Comparison of ENCODE assay signal across 10 cellular contexts in genomic region chr2:144323946-144324345, GRCh38.
A peak's percentile ranks its signal among the peaks of the same experiment; 100 is the strongest.
DNase-seq lines count a peak whose midpoint lies in the region; ATAC-seq and TF ChIP-seq lines count a peak whose summit lies in the region.
"Had no signal": no experiment of that assay in that cellular context is flagged by ENCODE, and none has a peak within 500 bp of the region (broad histone marks: within the 10 kb centered on the region; RNA-seq: fewer than 3 reads in every experiment).

No MANE protein-coding gene starts in this region.

- no peaks in the 10 kb centered on the region for H3K36me3 Mint-ChIP-seq in CD4-positive, alpha-beta T cell (ENCODE audit: low read depth)
- H3K36me3 Mint-ChIP-seq in activated T-helper 2 cell treated with anti-CD3 and anti-CD28 coated beads, Interferon-gamma antibody, Interleukin-2, Interleukin-4, amounts not matched to agents 10 μg/mL and 5 μg/mL and 100 μg/mL, durations not matched to agents 14 hours and 24 hours and 36 hours (ENCODE audit: low read depth), result peaks cover 62% of the 10 kb centered on the region
- H3K36me3 Mint-ChIP-seq in type B pancreatic cell, result peaks cover 23% of the 10 kb centered on the region

- H3K27me3 ChIP-seq in CD4-positive, alpha-beta T cell (ENCODE audit: control insufficient read depth, insufficient read depth, low read length), result no peaks in the 10 kb centered on the region
- H3K27me3 ChIP-seq: BLaER1 treated with 17β-estradiol and CSF1 and Interleukin-3, amounts not matched to agents 10 nM and 100 nM had no signal

- CTCF ChIA-PET in CD4-positive, alpha-beta T cell (lab: Charles Lee), result interaction anchor here (0.7 kb wide), 1 partner anchor 41 kb away, joined by 3 read pairs; no protein-coding TSS in a partner anchor

- POLR2A ChIA-PET in CD4-positive, alpha-beta T cell (lab: Charles Lee), result no interaction called here

- H3K9me3 Mint-ChIP-seq in CD4-positive, alpha-beta T cell, result no peaks in the 10 kb centered on the region
- peaks cover 18% of the 10 kb centered on the region for H3K9me3 Mint-ChIP-seq in activated T-helper 2 cell treated with anti-CD3 and anti-CD28 coated beads, Interferon-gamma antibody, Interleukin-2, Interleukin-4, amounts not matched to agents 10 μg/mL and 5 μg/mL and 100 μg/mL, durations not matched to agents 14 hours and 24 hours and 36 hours
- H3K9me3 Mint-ChIP-seq in type B pancreatic cell, result peaks cover 15% of the 10 kb centered on the region

- no peak overlapping the region for H3K27ac ChIP-seq in CD4-positive, alpha-beta T cell (ENCODE audit: low read depth, low read length)
- H3K27ac ChIP-seq: BLaER1 treated with 17β-estradiol and CSF1 and Interleukin-3, amounts not matched to agents 10 nM and 100 nM had no signal

- H3K27me3 Mint-ChIP-seq in CD4-positive, alpha-beta T cell, result no peaks in the 10 kb centered on the region
- no peaks in the 10 kb centered on the region for H3K27me3 Mint-ChIP-seq in activated T-helper 2 cell treated with anti-CD3 and anti-CD28 coated beads, Interferon-gamma antibody, Interleukin-2, Interleukin-4, amounts not matched to agents 10 μg/mL and 5 μg/mL and 100 μg/mL, durations not matched to agents 14 hours and 24 hours and 36 hours (ENCODE audit: low read depth)
- H3K27me3 Mint-ChIP-seq in type B pancreatic cell, result no peaks in the 10 kb centered on the region

- no peak for DNase-seq in CD4-positive, alpha-beta T cell
- DNase-seq in activated T-helper 2 cell treated with anti-CD3 and anti-CD28 coated beads, Interferon-gamma antibody, Interleukin-2, Interleukin-4, amounts not matched to agents 10 μg/mL and 5 μg/mL and 100 μg/mL, durations not matched to agents 14 hours and 24 hours and 36 hours (ENCODE audit: low spot score), result no peak
- no peak for DNase-seq in NCI-H187 treated with DMSO at 0.1 percent for 48 hours (lab: John Stamatoyannopoulos, UW)
- no peak for DNase-seq in cerebellar cortex (ENCODE audit: low spot score)
- no peak for DNase-seq in SIG-M5 treated with dmso at 0.1 percent for 504 hours (lab: John Stamatoyannopoulos, UW; ENCODE audit: unreplicated experiment)
- no peak for DNase-seq in type B pancreatic cell (ENCODE audit: extremely low spot score, unreplicated experiment)
- DNase-seq: NCI-H524 treated with DMSO at 0.1 percent for 48 hours had no signal

- peak overlapping the region; percentile 75 for H3K27ac Mint-ChIP-seq in CD4-positive, alpha-beta T cell
- H3K27ac Mint-ChIP-seq in activated T-helper 2 cell treated with anti-CD3 and anti-CD28 coated beads, Interferon-gamma antibody, Interleukin-2, Interleukin-4, amounts not matched to agents 10 μg/mL and 5 μg/mL and 100 μg/mL, durations not matched to agents 14 hours and 24 hours and 36 hours, result peak overlapping the region; percentile 99
- no peak overlapping the region for H3K27ac Mint-ChIP-seq in type B pancreatic cell

- H3K9me3 ChIP-seq in CD4-positive, alpha-beta T cell (ENCODE audit: control insufficient read depth, low read length), result no peaks in the 10 kb centered on the region

- no peak for ATAC-seq in CD4-positive, alpha-beta T cell (ENCODE audit: poor library complexity)
- ATAC-seq in GM19035 (IDR thresholded peaks at IDR 0.05; ENCODE audit: unreplicated experiment) (peak; percentile 48), HG03064 (IDR thresholded peaks at IDR 0.05; ENCODE audit: low read depth, unreplicated experiment) (peak; percentile 50)

- H3K4me1 Mint-ChIP-seq in CD4-positive, alpha-beta T cell (ENCODE audit: low read depth), result peaks cover 36% of the 10 kb centered on the region
- peaks cover 69% of the 10 kb centered on the region for H3K4me1 Mint-ChIP-seq in activated T-helper 2 cell treated with anti-CD3 and anti-CD28 coated beads, Interferon-gamma antibody, Interleukin-2, Interleukin-4, amounts not matched to agents 10 μg/mL and 5 μg/mL and 100 μg/mL, durations not matched to agents 14 hours and 24 hours and 36 hours (ENCODE audit: low read depth)
- H3K4me1 Mint-ChIP-seq in type B pancreatic cell (ENCODE audit: unreplicated experiment), result peaks cover 11% of the 10 kb centered on the region

- no peak overlapping the region for H3K4me3 Mint-ChIP-seq in CD4-positive, alpha-beta T cell
- peak overlapping the region; percentile 60 for H3K4me3 Mint-ChIP-seq in activated T-helper 2 cell treated with anti-CD3 and anti-CD28 coated beads, Interferon-gamma antibody, Interleukin-2, Interleukin-4, amounts not matched to agents 10 μg/mL and 5 μg/mL and 100 μg/mL, durations not matched to agents 14 hours and 24 hours and 36 hours (ENCODE audit: low read depth)
- no peak overlapping the region for H3K4me3 Mint-ChIP-seq in type B pancreatic cell

- TF ChIP-seq CTCF in CD4-positive, alpha-beta T cell (IDR thresholded peaks at IDR 0.05), result no peak
- no peak for TF ChIP-seq CTCF in type B pancreatic cell (conservative IDR thresholded peaks at IDR 0.05)

- intact Hi-C loops in CD4-positive, alpha-beta T cell (cut with DNase I, micrococcal nuclease), result no loop called here
- intact Hi-C loops in activated T-helper 2 cell treated with anti-CD3 and anti-CD28 coated beads, Interferon-gamma antibody, Interleukin-2, Interleukin-4, amounts not matched to agents 10 μg/mL and 5 μg/mL and 100 μg/mL, durations not matched to agents 14 hours and 24 hours and 36 hours (cut with micrococcal nuclease), result loop anchor here (1.0 to 10.0 kb wide), 11 partner anchors 13 to 1069 kb away; no protein-coding TSS in a partner anchor
